7 cellular contexts compared by ENCODE assay signal in genomic region chrX:46903458-46904242, GRCh38. TPM values are rescaled to one million over a fixed set of nuclear protein-coding genes. Genes with fewer than 3 reads are reported as not detected.
DNase-seq lines count a peak whose midpoint lies in the region; ATAC-seq and TF ChIP-seq lines count a peak whose summit lies in the region.

No MANE protein-coding gene starts in this region.

- peak; percentile 86 for DNase-seq in NCI-H146 treated with DMSO at 0.1 percent for 48 hours (lab: John Stamatoyannopoulos, UW; ENCODE audit: unreplicated experiment)
- peak; percentile 42 for DNase-seq in T-helper 2 cell treated with Interferon-gamma antibody and Interleukin-4, amounts not matched to agents 5 μg/mL and 100 μg/mL, for 36 hours (ENCODE audit: low spot score)
- peak; percentile 84 for DNase-seq in sciatic nerve (ENCODE audit: low spot score)

- H3K4me1 Mint-ChIP-seq in T-helper 2 cell treated with Interferon-gamma antibody and Interleukin-4, amounts not matched to agents 5 μg/mL and 100 μg/mL, for 36 hours (ENCODE audit: low read depth) = no peaks in the 10 kb centered on the region
- H3K4me1 Mint-ChIP-seq in brain = no peaks in the 10 kb centered on the region

- no peaks in the 10 kb centered on the region for H3K9me3 Mint-ChIP-seq in T-helper 2 cell treated with Interferon-gamma antibody and Interleukin-4, amounts not matched to agents 5 μg/mL and 100 μg/mL, for 36 hours
- no peaks in the 10 kb centered on the region for H3K9me3 Mint-ChIP-seq in brain

- no peak overlapping the region for H3K27ac Mint-ChIP-seq in T-helper 2 cell treated with Interferon-gamma antibody and Interleukin-4, amounts not matched to agents 5 μg/mL and 100 μg/mL, for 36 hours
- peak overlapping the region in 2 of 5 experiments; percentile 34 to 48 for H3K27ac Mint-ChIP-seq in brain

- ATAC-seq in GM18498 (IDR thresholded peaks at IDR 0.05; ENCODE audit: unreplicated experiment) (peak; percentile 98), HG02884 (IDR thresholded peaks at IDR 0.05; ENCODE audit: unreplicated experiment) (peak; percentile 76), sciatic nerve (peak; percentile 99)

- H3K4me3 Mint-ChIP-seq in T-helper 2 cell treated with Interferon-gamma antibody and Interleukin-4, amounts not matched to agents 5 μg/mL and 100 μg/mL, for 36 hours = peak overlapping the region; percentile 62
- H3K4me3 Mint-ChIP-seq in brain = peak overlapping the region; percentile 72 to 84 (median 81)

- TF ChIP-seq CTCF in brain (conservative IDR thresholded peaks at IDR 0.05) = peak; percentile 74 to 76

- no peaks in the 10 kb centered on the region for H3K36me3 Mint-ChIP-seq in T-helper 2 cell treated with Interferon-gamma antibody and Interleukin-4, amounts not matched to agents 5 μg/mL and 100 μg/mL, for 36 hours (ENCODE audit: low read depth)
- no peaks in the 10 kb centered on the region for H3K36me3 Mint-ChIP-seq in brain

- intact Hi-C loops in sciatic nerve (cut with DNase I) = no loop called here

- H3K27me3 Mint-ChIP-seq in T-helper 2 cell treated with Interferon-gamma antibody and Interleukin-4, amounts not matched to agents 5 μg/mL and 100 μg/mL, for 36 hours (ENCODE audit: low read depth) = peaks cover 24% of the 10 kb centered on the region
- peaks cover 4% of the 10 kb centered on the region for H3K27me3 Mint-ChIP-seq in brain

- peak overlapping the region; percentile 29 for H3K4me3 ChIP-seq in iPS-11a (ENCODE audit: low read depth, low read length)

RNA-seq across cellular contexts. Expression of gene JADE3, which starts 8.6 kb away (rescaled TPM):
- polyA plus RNA-seq in brain (ENCODE audit: insufficient read depth, low read depth, low replicate concordance) = 14.1 TPM
- 7.4 TPM for total RNA-seq in sciatic nerve

Comparison
In these comparisons a context has a peak if more than half of its experiments do, and no peak if none do; other contexts are left out.
1. Peak in every context shown above with its lines: DNase-seq, ATAC-seq and H3K4me3 ChIP-seq.